ENCODE assay signal across 17 cellular contexts in the genomic region with DNA sequence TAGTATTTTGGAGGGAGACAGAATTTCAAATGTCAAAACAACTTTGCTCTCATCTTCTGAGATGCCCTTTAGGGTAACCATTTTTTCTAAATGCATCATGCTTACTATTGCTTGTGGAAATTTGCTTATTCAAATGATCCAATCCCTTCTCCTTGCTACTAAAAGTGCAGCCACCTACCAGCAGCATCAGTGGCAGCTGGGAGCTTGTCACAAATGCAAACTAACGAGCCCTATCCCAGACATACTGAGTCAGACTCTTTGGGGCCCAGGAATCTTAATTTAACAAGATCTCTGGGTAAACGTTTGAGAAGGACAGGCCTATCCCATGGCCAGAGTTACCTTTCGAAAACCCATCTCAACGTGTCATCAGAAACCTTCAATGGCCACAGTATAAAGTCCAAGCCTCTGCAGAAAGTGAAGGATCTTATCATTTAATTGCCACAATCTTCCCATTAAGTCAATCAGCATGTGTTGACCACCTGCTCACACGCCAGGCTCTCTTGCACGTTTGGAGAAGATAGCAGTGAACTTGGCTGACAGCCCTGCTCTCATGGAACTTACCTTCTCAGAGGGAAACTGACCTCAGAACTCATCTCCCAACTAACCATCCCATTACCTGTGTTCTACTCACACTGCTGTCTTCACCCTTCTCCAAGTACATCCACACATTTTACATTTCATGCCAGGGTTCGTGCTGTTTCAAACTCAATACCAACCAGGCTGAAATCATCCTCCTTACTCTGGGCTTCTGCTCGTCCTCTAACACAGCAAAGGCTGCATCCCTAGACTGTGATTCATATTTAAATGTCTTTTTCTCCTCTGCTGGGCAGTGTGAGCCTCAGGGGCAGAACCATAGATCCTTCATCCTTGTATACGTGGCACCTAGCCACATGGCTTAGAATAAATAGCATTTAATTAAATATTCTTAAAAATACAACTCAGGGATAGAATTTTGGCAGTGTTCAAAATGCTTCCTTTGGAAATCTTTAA. TPM values are rescaled to one million over a fixed set of nuclear protein-coding genes. Genes with fewer than 3 reads are reported as not detected.
DNase-seq lines count a peak whose midpoint lies in the region; FAIRE-seq and TF ChIP-seq lines count a peak whose summit lies in the region.
"Had no signal": no experiment of that assay in that cellular context is flagged by ENCODE, and none has a peak within 500 bp of the region (broad histone marks: within the 10 kb centered on the region; RNA-seq: fewer than 3 reads in every experiment).

No MANE protein-coding gene starts in this region.

- no peak overlapping the region for H4K91ac ChIP-seq in H1 (replicated peaks; ENCODE audit: insufficient read length, low read length)

- H3K36me3 Mint-ChIP-seq in Caco-2 (ENCODE audit: insufficient read depth, unreplicated experiment) = peaks cover 28% of the 10 kb centered on the region

- H3K79me2 ChIP-seq in Karpas-422 (ENCODE audit: low read length) (peaks cover 78% of the 10 kb centered on the region), H1 (ENCODE audit: control insufficient read depth in 1 of 2, insufficient read depth in 2 of 2, low read length in 2 of 2) (no peaks in the 10 kb centered on the region), osteoblast (ENCODE audit: insufficient read depth, low read length) (peaks cover 16% of the 10 kb centered on the region)

- H3K9me3 ChIP-seq in Caco-2 (no peaks in the 10 kb centered on the region), Karpas-422 (ENCODE audit: low read length) (no peaks in the 10 kb centered on the region), H1 (ENCODE audit: insufficient read depth in 2 of 2, low read depth in 1 of 2, low read length in 1 of 2) (no peaks in the 10 kb centered on the region), osteoblast (ENCODE audit: low read depth, low read length) (no peaks in the 10 kb centered on the region)
- H3K9me3 ChIP-seq: breast epithelium, suprapubic skin had no signal

- no peaks in the 10 kb centered on the region for H3K36me3 ChIP-seq in Caco-2 (ENCODE audit: control insufficient read depth, insufficient read depth, low read length)
- no peaks in the 10 kb centered on the region for H3K36me3 ChIP-seq in Karpas-422 (ENCODE audit: insufficient read depth, low read length)
- H3K36me3 ChIP-seq in H1 (ENCODE audit: control insufficient read depth in 2 of 4, insufficient read depth in 4 of 4, low read length in 3 of 4) = no peaks in the 10 kb centered on the region
- H3K36me3 ChIP-seq in osteoblast (ENCODE audit: insufficient read depth, low read length) = no peaks in the 10 kb centered on the region
- H3K36me3 ChIP-seq: breast epithelium, neural progenitor cell, suprapubic skin had no signal

- H2AK5ac ChIP-seq in H1 (ENCODE audit: low read depth, low read length) = no peak overlapping the region

- H3K27me3 ChIP-seq in Caco-2 (replicated peaks; ENCODE audit: control insufficient read depth, insufficient read depth, low read length) (no peaks in the 10 kb centered on the region; the same call in 1 of the 2 replicates), Karpas-422 (ENCODE audit: low read length) (no peaks in the 10 kb centered on the region), H1 (replicated peaks in 1 of 4; ENCODE audit: control insufficient read depth in 3 of 4, extremely low read depth in 1 of 4, insufficient read depth in 3 of 4, low read length in 3 of 4) (no peaks in the 10 kb centered on the region), osteoblast (ENCODE audit: insufficient read depth, low read length) (no peaks in the 10 kb centered on the region)
- H3K27me3 ChIP-seq: breast epithelium, neural progenitor cell, suprapubic skin had no signal

- no peak for TF ChIP-seq RAD21 in H1 (IDR thresholded peaks at IDR 0.05 in 1 of 2, conservative IDR thresholded peaks at IDR 0.05 in 1 of 2; ENCODE audit: low read depth in 2 of 2, low read length in 2 of 2)

- no peak for TF ChIP-seq EP300 in H1 (IDR thresholded peaks at IDR 0.05; ENCODE audit: borderline replicate concordance in 1 of 2, low read depth in 2 of 2, low read length in 2 of 2)

- H2AFZ ChIP-seq in Karpas-422 (ENCODE audit: low read length) (no peak overlapping the region), H1 (ENCODE audit: low read length) (no peak overlapping the region), osteoblast (ENCODE audit: low read length) (no peak overlapping the region)
- H2AFZ ChIP-seq: neural progenitor cell had no signal

- no peak overlapping the region for H3K4me3 ChIP-seq in Caco-2 (ENCODE audit: low read depth, low read length)
- H3K4me3 ChIP-seq in Karpas-422 (ENCODE audit: low read length) = no peak overlapping the region
- no peak overlapping the region for H3K4me3 ChIP-seq in H1 (ENCODE audit: extremely low read depth in 1 of 4, insufficient read depth in 2 of 4, low read depth in 3 of 4, low read length in 4 of 4)
- H3K4me3 ChIP-seq in osteoblast (ENCODE audit: insufficient read depth, low read length) = no peak overlapping the region
- H3K4me3 ChIP-seq: breast epithelium, neural progenitor cell, suprapubic skin had no signal

- H2BK120ac ChIP-seq in H1 (replicated peaks; ENCODE audit: low read depth, low read length) = no peak overlapping the region

- no peak overlapping the region for H3K56ac ChIP-seq in H1 (replicated peaks; ENCODE audit: insufficient read length, low read depth, low read length)

- H3K4me2 ChIP-seq in Karpas-422 (ENCODE audit: low read depth, low read length, poor library complexity, severe bottlenecking) = peak overlapping the region; percentile 44
- H3K4me2 ChIP-seq in H1 (ENCODE audit: insufficient read depth in 1 of 2, low read depth in 2 of 2, low read length in 2 of 2) = no peak overlapping the region
- no peak overlapping the region for H3K4me2 ChIP-seq in osteoblast (ENCODE audit: insufficient read depth, low read length)
- H3K4me2 ChIP-seq: neural progenitor cell had no signal

- no peaks in the 10 kb centered on the region for H3K27me3 Mint-ChIP-seq in Caco-2 (ENCODE audit: insufficient read depth, unreplicated experiment)

- peak overlapping the region; percentile 65 for H3K27ac Mint-ChIP-seq in Caco-2 (ENCODE audit: unreplicated experiment)
- H3K27ac Mint-ChIP-seq: neural progenitor cell had no signal

- H3K9ac ChIP-seq in Karpas-422 (ENCODE audit: low read length) (peak overlapping the region; percentile 11; the same call in 1 of the 2 replicates), H1 (replicated peaks in 1 of 4; ENCODE audit: extremely low read depth in 1 of 4, low read depth in 3 of 4, low read length in 3 of 4) (no peak overlapping the region)
- H3K9ac ChIP-seq: neural progenitor cell had no signal

- no peak overlapping the region for H2BK5ac ChIP-seq in H1 (ENCODE audit: low read depth, low read length)

- 71% methylated on average over 9 of the region's 9 CpGs; no CpG with 5 or more reads in 1 of the 2 experiments for WGBS in H1 (ENCODE audit: extremely low coverage in 1 of 2, insufficient coverage in 1 of 2, insufficient read length in 1 of 2, insufficient replicate concordance in 2 of 2, low coverage in 1 of 2, low lambda C conversion rate in 2 of 2, missing lambda C conversion rate in 1 of 2), 2 experiments

- no peaks in the 10 kb centered on the region for H3K9me3 Mint-ChIP-seq in Caco-2 (ENCODE audit: unreplicated experiment)
- H3K9me3 Mint-ChIP-seq: neural progenitor cell had no signal

- H3K79me1 ChIP-seq in H1 (ENCODE audit: low read depth, low read length) = peaks cover 5% of the 10 kb centered on the region; the same call in 1 of the 2 replicates

- intact Hi-C loops in Caco-2 (cut with micrococcal nuclease; ENCODE audit: unreplicated experiment) = loop anchor here (1.0 kb wide), 1 partner anchor 39 kb away; no protein-coding TSS in a partner anchor

- H3K4me1 ChIP-seq in Caco-2 = peaks cover 15% of the 10 kb centered on the region; the same call in 1 of the 2 replicates
- peaks cover 58% of the 10 kb centered on the region for H3K4me1 ChIP-seq in Karpas-422 (ENCODE audit: low read length)
- peaks cover 0 to 12% (median 0%) of the 10 kb centered on the region in 4 experiments; a peak in 1 of 7 replicates for H3K4me1 ChIP-seq in H1 (replicated peaks in 1 of 4; ENCODE audit: control insufficient read depth in 3 of 4, insufficient read depth in 4 of 4, low read length in 3 of 4)
- H3K4me1 ChIP-seq in osteoblast (ENCODE audit: insufficient read depth, low read length) = peaks cover 20% of the 10 kb centered on the region
- H3K4me1 ChIP-seq: neural progenitor cell had no signal

- no peak overlapping the region for H3K18ac ChIP-seq in H1 (ENCODE audit: extremely low read depth, low read length)

- BruUV-seq in Caco-2 (replicated peaks; lab: Mats Ljungman, UMichigan) = no TSS peak

- TF ChIP-seq POLR2A in H1 (IDR thresholded peaks at IDR 0.05; ENCODE audit: control extremely low read depth in 1 of 2, low read depth in 2 of 2, low read length in 2 of 2) = no peak

- H3K27ac ChIP-seq in Karpas-422 (ENCODE audit: low read length) = peak overlapping the region; percentile 18; the same call in 1 of the 2 replicates
- H3K27ac ChIP-seq in H1 (ENCODE audit: low read depth, low read length) = no peak overlapping the region
- no peak overlapping the region for H3K27ac ChIP-seq in osteoblast (ENCODE audit: low read depth, low read length)
- H3K27ac ChIP-seq in RWPE1 = no peak overlapping the region
- H3K27ac ChIP-seq: breast epithelium, neural progenitor cell, suprapubic skin had no signal

- no peak overlapping the region for H2BK20ac ChIP-seq in H1 (ENCODE audit: low read length)

- no peak overlapping the region for H3K14ac ChIP-seq in H1 (ENCODE audit: insufficient read length)

- no peak overlapping the region for H2BK15ac ChIP-seq in H1 (ENCODE audit: low read length)

- no peaks in the 10 kb centered on the region for H3K9me2 ChIP-seq in Karpas-422 (replicated peaks; ENCODE audit: insufficient read depth, low read length)

- H4K20me1 ChIP-seq in Karpas-422 (ENCODE audit: insufficient read depth, low read depth, low read length) (peaks cover 16% of the 10 kb centered on the region; the same call in 1 of the 2 replicates), H1 (replicated peaks in 1 of 2; ENCODE audit: control insufficient read depth in 1 of 2, insufficient read depth in 2 of 2, low read length in 2 of 2) (peaks cover 0 to 2% of the 10 kb centered on the region in 2 experiments), osteoblast (ENCODE audit: insufficient read depth, low read length) (peaks cover 4% of the 10 kb centered on the region)

- no peak overlapping the region for H2BK12ac ChIP-seq in H1 (ENCODE audit: low read depth, low read length)

- CTCF ChIA-PET in Caco-2 (lab: Charles Lee) = no interaction called here
- CTCF ChIA-PET in H1 (lab: Charles Lee; ENCODE audit: partially characterized antibody) = interaction anchor here (0.9 to 2.0 kb wide), 2 partner anchors 13 to 36 kb away, joined by 3 to 5 read pairs; no protein-coding TSS in a partner anchor
- CTCF ChIA-PET in RWPE1 (lab: Yijun Ruan, JAX) = no interaction called here

- no peak overlapping the region for H4K5ac ChIP-seq in H1 (ENCODE audit: insufficient read length, low read depth, low read length)

- H3K4ac ChIP-seq in H1 (replicated peaks; ENCODE audit: insufficient read length, low read depth, low read length) = no peak overlapping the region

- H3K4me3 Mint-ChIP-seq in Caco-2 (ENCODE audit: unreplicated experiment) = no peak overlapping the region
- H3K4me3 Mint-ChIP-seq: neural progenitor cell had no signal

- no peak overlapping the region for H4K8ac ChIP-seq in H1 (ENCODE audit: extremely low read depth, insufficient read depth, low read length)

- no peaks in the 10 kb centered on the region for H3K23me2 ChIP-seq in H1 (ENCODE audit: low read depth, low read length)

- TF ChIP-seq CTCF in Caco-2 (IDR thresholded peaks at IDR 0.05; ENCODE audit: insufficient read depth in 1 of 2, low read depth in 1 of 2, low read length in 1 of 2, severe bottlenecking in 1 of 2, unreplicated experiment in 1 of 2) (no peak), H1 (IDR thresholded peaks at IDR 0.05; ENCODE audit: control extremely low read depth in 1 of 3, insufficient read depth in 1 of 3, low read depth in 1 of 3, low read length in 3 of 3) (no peak), osteoblast (IDR thresholded peaks at IDR 0.05; ENCODE audit: extremely low read depth, low read depth, low read length) (no peak), RWPE1 (conservative IDR thresholded peaks at IDR 0.05; ENCODE audit: low read depth) (no peak)

- peak in 1 of 2 experiments; percentile 32 for DNase-seq in Caco-2
- DNase-seq in Karpas-422 = no peak
- peak in 1 of 2 experiments; percentile 28 for DNase-seq in H1 (ENCODE audit: low read depth in 1 of 2, low spot score in 2 of 2)
- DNase-seq in osteoblast (ENCODE audit: insufficient read length, low spot score, missing footprints) = peak; percentile 86
- no peak for DNase-seq in RWPE1 (ENCODE audit: low spot score)
- no peak for DNase-seq in pons (ENCODE audit: low spot score)
- no peak for DNase-seq in NCI-H524 treated with DMSO at 0.1 percent for 48 hours (lab: John Stamatoyannopoulos, UW)
- DNase-seq in A172 (ENCODE audit: low spot score) = no peak
- DNase-seq: activated CD4-positive, alpha-beta T cell treated with anti-CD3 and anti-CD28 coated beads for 48 hours; dermis blood vessel endothelial cell; DND-41; NCI-H1694 treated with DMSO at 0.1 percent for 48 hours had no signal

- FAIRE-seq in H1 (lab: Jason Lieb, UNC) = peak; percentile 19
- FAIRE-seq: frontal cortex, TTC549 had no signal

- peaks cover 27% of the 10 kb centered on the region for H3K4me1 Mint-ChIP-seq in Caco-2 (ENCODE audit: low read depth, unreplicated experiment)

- H3K23ac ChIP-seq in H1 (ENCODE audit: insufficient read length) = no peak overlapping the region

- POLR2A ChIA-PET in Caco-2 (lab: Charles Lee) (no interaction called here), H1 (lab: Charles Lee; ENCODE audit: partially characterized antibody) (no interaction called here), RWPE1 (lab: Yijun Ruan, JAX; ENCODE audit: low non-redundant PET) (no interaction called here)

RNA-seq across cellular contexts. Expression of a gene that starts 24.8 kb away (rescaled TPM):
- total RNA-seq in Caco-2 (2022) (42.8 and 46.1 TPM in 2 replicates), osteoblast (58.0 and 68.8 TPM in 2 replicates)
- 125 and 152 TPM in 2 replicates for total RNA-seq in Karpas-422 (2014; rRNA removed; shearing (Covaris generic); ENCODE audit: low replicate concordance)
- 41.9 and 45.1 TPM in 2 replicates for total RNA-seq in H1 (2021; fragmentation: NEBNext Ultra II Directional; extraction: Animal tissue kit (Norgen Biotek cat#: 25700))
- 50.0 and 61.4 TPM in 2 replicates for polyA plus RNA-seq in H1 (2011; rRNA removed)
- polyA plus RNA-seq in H1 (2011; cell fraction: cytosol; rRNA removed) = 36.8 TPM
- polyA plus RNA-seq in H1 (2011; cell fraction: nucleus; rRNA removed) = 47.2 TPM
- 25.0 to 30.9 TPM (median 26.7 TPM) in 4 replicates for polyA plus RNA-seq in H1 (2012, experiment 1 of 2)
- polyA plus RNA-seq in H1 (2012, experiment 2 of 2) = 28.4 TPM
- polyA plus RNA-seq in H1 (2013, experiment 1 of 2) = 33.7 TPM
- 33.3 TPM for polyA plus RNA-seq in H1 (2013, experiment 2 of 2)
- polyA minus RNA-seq in H1 (2011; rRNA and poly(A)+ RNA removed) = 23.2 and 35.7 TPM in 2 replicates
- 23.8 TPM for polyA minus RNA-seq in H1 (2011; cell fraction: cytosol; rRNA and poly(A)+ RNA removed)
- 46.4 TPM for polyA minus RNA-seq in H1 (2011; cell fraction: nucleus; rRNA and poly(A)+ RNA removed)
- 51.3 and 63.4 TPM in 2 replicates for total RNA-seq in A172 (2014; rRNA removed; shearing (Covaris generic))
